In the genomic region with DNA sequence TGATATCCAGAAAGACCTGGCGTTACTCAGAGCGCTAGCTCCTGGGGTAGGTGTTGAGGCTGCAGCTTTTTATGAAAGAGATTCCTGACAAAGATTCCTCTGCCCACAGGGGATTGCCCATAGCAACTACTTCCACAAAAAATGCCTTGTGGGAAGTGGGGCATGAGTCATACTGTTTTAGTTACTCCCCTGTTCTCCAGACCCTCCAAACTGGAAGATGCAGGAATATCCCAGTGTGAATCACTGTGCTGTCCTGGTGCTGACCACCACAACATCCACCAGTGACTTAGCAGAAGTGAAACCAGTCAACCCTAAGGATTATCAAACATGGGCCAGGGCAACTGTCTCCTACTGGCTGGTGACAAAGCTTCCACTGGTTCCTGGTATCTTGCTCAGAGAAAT, we compare ENCODE assay signal across 10 cellular contexts.
DNase-seq lines count a peak whose midpoint lies in the region; ATAC-seq, FAIRE-seq and TF ChIP-seq lines count a peak whose summit lies in the region.
"Had no signal": no experiment of that assay in that cellular context is flagged by ENCODE, and none has a peak within 500 bp of the region (broad histone marks: within the 10 kb centered on the region; RNA-seq: fewer than 3 reads in every experiment).

No MANE protein-coding gene starts in this region.

- TF ChIP-seq CTCF in heart right ventricle (IDR thresholded peaks at IDR 0.05) (no peak), adrenal gland (IDR thresholded peaks at IDR 0.05) (no peak), lower leg skin (IDR thresholded peaks at IDR 0.05) (no peak)

- WGBS in heart right ventricle, 2 donors = 72 to 76% methylated on average over 2 of the region's 2 CpGs
- WGBS in adrenal gland, 4 donors = 86 to 98% (median 96%) methylated on average over 2 of the region's 2 CpGs
- WGBS in right cardiac atrium = 82% methylated on average over 2 of the region's 2 CpGs
- 91 to 98% methylated on average over 2 of the region's 2 CpGs for WGBS in lower leg skin, 2 donors

- no peaks in the 10 kb centered on the region for H3K9me3 ChIP-seq in heart right ventricle
- no peaks in the 10 kb centered on the region for H3K9me3 ChIP-seq in adrenal gland (replicated peaks in 1 of 3)
- no peaks in the 10 kb centered on the region for H3K9me3 ChIP-seq in right cardiac atrium (ENCODE audit: control insufficient read depth, low read length)

- intact Hi-C loops in heart right ventricle (cut with DNase I) (loop anchor here in 3 of 10 donors (10.0 kb wide), 1 partner anchor 60 kb away; a partner anchor contains a TSS), cardiac septum (cut with DNase I) (no loop called here), adrenal gland (cut with DNase I) (no loop called here), right cardiac atrium (cut with DNase I) (no loop called here), lower leg skin (cut with DNase I; ENCODE audit: low total_unique reads) (no loop called here)

- ATAC-seq in heart right ventricle (peak in 1 of 8 donors; percentile 18), right cardiac atrium (no peak), HG02678 (IDR thresholded peaks at IDR 0.05; ENCODE audit: unreplicated experiment) (no peak)
- ATAC-seq: GM12878 had no signal

- H3K4me1 ChIP-seq in heart right ventricle (peaks cover 0 to 79% (median 37%) of the 10 kb centered on the region in 9 donors), adrenal gland (replicated peaks in 1 of 2) (peaks cover 21 to 44% of the 10 kb centered on the region in 2 donors), right cardiac atrium (ENCODE audit: control insufficient read depth, insufficient read depth, low read length) (peaks cover 11% of the 10 kb centered on the region)

- DNase-seq in heart right ventricle = no peak
- DNase-seq in cardiac septum (ENCODE audit: low spot score) = no peak
- DNase-seq in adrenal gland = no peak
- DNase-seq in right cardiac atrium = no peak
- DNase-seq in urothelium cell line (ENCODE audit: low spot score) = peak; percentile 34
- DNase-seq in lower leg skin (ENCODE audit: low spot score in 2 of 2) = no peak
- no peak for DNase-seq in NCI-H2171 treated with DMSO at 0.1 percent for 48 hours (lab: John Stamatoyannopoulos, UW)
- DNase-seq: retina had no signal

- H3K27ac ChIP-seq in heart right ventricle (peak overlapping the region in 9 of 10 donors; percentile 35 to 88 (median 85)), adrenal gland (peak overlapping the region in 3 of 5 donors; percentile 3 to 62 (median 6)), right cardiac atrium (ENCODE audit: low read length) (peak overlapping the region; percentile 39)

- TF ChIP-seq POLR2A in adrenal gland (IDR thresholded peaks at IDR 0.05) = no peak
- TF ChIP-seq POLR2A in lower leg skin (IDR thresholded peaks at IDR 0.05) = no peak

- FAIRE-seq in urothelium cell line (lab: Jason Lieb, UNC) = no peak
- FAIRE-seq: GM12878 had no signal

- H3K4me3 ChIP-seq in heart right ventricle (no peak overlapping the region), adrenal gland (no peak overlapping the region), right cardiac atrium (ENCODE audit: low read length) (no peak overlapping the region), lower leg skin (ENCODE audit: low read depth, poor library complexity, severe bottlenecking) (no peak overlapping the region)
- H3K4me3 ChIP-seq: GM12878 had no signal

- H3K27me3 ChIP-seq in heart right ventricle (no peaks in the 10 kb centered on the region), adrenal gland (no peaks in the 10 kb centered on the region), right cardiac atrium (ENCODE audit: control insufficient read depth, insufficient read depth) (no peaks in the 10 kb centered on the region)

- H3K36me3 ChIP-seq in heart right ventricle (no peaks in the 10 kb centered on the region), adrenal gland (replicated peaks in 1 of 2) (no peaks in the 10 kb centered on the region)

Comparison
In these comparisons a context has a peak if more than half of its experiments do, and no peak if none do; other contexts are left out.
1. H3K27ac ChIP-seq: peak in every context shown above with its lines; median percentile 85 in heart right ventricle; 39 in right cardiac atrium; 6 in adrenal gland.